Comparison of ENCODE assay signal across 9 cellular contexts in the genomic region with DNA sequence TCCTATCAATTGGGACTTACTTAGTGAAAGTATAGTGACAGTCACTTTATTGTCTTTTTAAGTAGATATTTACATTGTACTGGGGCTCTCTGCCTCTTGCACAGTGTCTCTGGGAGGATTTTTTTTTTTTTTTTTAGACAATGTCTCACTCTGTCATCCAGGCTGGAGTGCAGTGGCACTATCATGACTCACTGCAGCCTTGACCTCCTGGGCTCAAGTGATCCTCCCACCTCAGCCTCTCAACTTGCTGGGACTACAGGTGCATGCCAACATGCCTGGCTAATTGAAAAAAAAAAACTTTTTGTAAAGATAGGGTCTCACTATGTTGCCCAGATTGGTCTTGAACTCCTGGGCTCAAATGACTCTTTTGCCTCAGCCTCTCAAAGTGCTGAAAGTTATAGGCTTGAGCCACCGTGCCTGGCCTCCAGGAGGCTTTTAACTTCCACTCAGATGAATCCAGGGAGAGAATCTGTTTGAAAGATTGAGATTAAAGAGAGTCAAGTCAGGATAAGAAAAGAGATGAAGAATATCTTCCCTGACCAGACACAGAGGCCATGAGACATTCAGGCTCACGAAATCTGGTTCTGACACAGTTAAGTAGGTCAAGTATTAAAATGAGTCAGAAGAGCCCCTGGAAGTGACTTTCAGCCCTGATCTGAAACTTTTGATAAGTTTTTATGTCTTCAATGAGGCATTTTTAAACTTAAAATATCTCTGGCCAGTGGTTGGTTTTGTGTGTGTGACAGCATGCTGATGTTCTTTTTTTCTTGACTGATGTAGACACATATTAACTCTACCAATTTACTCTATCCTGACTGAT. TPM values are rescaled to one million over a fixed set of nuclear protein-coding genes. Genes with fewer than 3 reads are reported as not detected.
DNase-seq lines count a peak whose midpoint lies in the region; ATAC-seq and TF ChIP-seq lines count a peak whose summit lies in the region.
"Had no signal": no experiment of that assay in that cellular context is flagged by ENCODE, and none has a peak within 500 bp of the region (broad histone marks: within the 10 kb centered on the region; RNA-seq: fewer than 3 reads in every experiment).

No MANE protein-coding gene starts in this region.

- ATAC-seq in HG02938 (IDR thresholded peaks at IDR 0.05; ENCODE audit: unreplicated experiment) (peak; percentile 90), heart left ventricle (no peak)

- POLR2A ChIA-PET in activated CD4-positive, alpha-beta memory T cell treated with anti-CD3 and anti-CD28 coated beads, Interleukin-2, amount 10 ng/mL, durations not matched to agents 7 days and 5 days (lab: Charles Lee): interaction anchor here (1.0 kb wide), 1 partner anchor 321 kb away, joined by 3 read pairs; no protein-coding TSS in a partner anchor

- no peaks in the 10 kb centered on the region for H3K4me1 ChIP-seq in HAP-1
- H3K4me1 ChIP-seq in heart left ventricle: peaks cover 0 to 5% (median 0%) of the 10 kb centered on the region in 12 donors

- H3K27ac ChIP-seq in heart left ventricle: no peak overlapping the region

- CTCF ChIA-PET in activated CD4-positive, alpha-beta memory T cell treated with anti-CD3 and anti-CD28 coated beads, Interleukin-2, amount 10 ng/mL, durations not matched to agents 7 days and 5 days (lab: Charles Lee): interaction anchor here (1.5 kb wide), 1 partner anchor 39 kb away, joined by 3 read pairs; no protein-coding TSS in a partner anchor

- H3K27me3 ChIP-seq in HAP-1 (ENCODE audit: low read depth): no peaks in the 10 kb centered on the region
- H3K27me3 ChIP-seq in heart left ventricle: no peaks in the 10 kb centered on the region

- H3K27ac Mint-ChIP-seq in activated CD4-positive, alpha-beta memory T cell treated with anti-CD3 and anti-CD28 coated beads, Interleukin-2, amount 10 ng/mL, durations not matched to agents 7 days and 5 days: peak overlapping the region; percentile 32

- TF ChIP-seq POLR2A in heart left ventricle (IDR thresholded peaks at IDR 0.05): no peak

- H3K9me3 ChIP-seq in HAP-1 (no peaks in the 10 kb centered on the region), heart left ventricle (no peaks in the 10 kb centered on the region)

- H3K4me1 Mint-ChIP-seq in activated CD4-positive, alpha-beta memory T cell treated with anti-CD3 and anti-CD28 coated beads, Interleukin-2, amount 10 ng/mL, durations not matched to agents 7 days and 5 days: peaks cover 20% of the 10 kb centered on the region

- no peak overlapping the region for H3K4me3 Mint-ChIP-seq in activated CD4-positive, alpha-beta memory T cell treated with anti-CD3 and anti-CD28 coated beads, Interleukin-2, amount 10 ng/mL, durations not matched to agents 7 days and 5 days

- TF ChIP-seq CTCF in GM10266 (IDR thresholded peaks at IDR 0.05; ENCODE audit: control insufficient read depth, insufficient read depth, low read depth, missing control alignments): no peak
- TF ChIP-seq CTCF in heart left ventricle (IDR thresholded peaks at IDR 0.05): no peak

- H3K4me3 ChIP-seq in HAP-1 (no peak overlapping the region), heart left ventricle (no peak overlapping the region)

- WGBS in heart left ventricle, 4 donors: 69 to 87% (median 80%) methylated on average over 2 of the region's 2 CpGs

- in situ Hi-C loops in HAP-1 (cut with MboI; ENCODE audit: low sequenced_read_pairs): no loop called here

- no peaks in the 10 kb centered on the region for H3K27me3 Mint-ChIP-seq in activated CD4-positive, alpha-beta memory T cell treated with anti-CD3 and anti-CD28 coated beads, Interleukin-2, amount 10 ng/mL, durations not matched to agents 7 days and 5 days

- no peaks in the 10 kb centered on the region for H3K36me3 Mint-ChIP-seq in activated CD4-positive, alpha-beta memory T cell treated with anti-CD3 and anti-CD28 coated beads, Interleukin-2, amount 10 ng/mL, durations not matched to agents 7 days and 5 days (ENCODE audit: low read depth)

- H3K9me3 Mint-ChIP-seq in activated CD4-positive, alpha-beta memory T cell treated with anti-CD3 and anti-CD28 coated beads, Interleukin-2, amount 10 ng/mL, durations not matched to agents 7 days and 5 days: no peaks in the 10 kb centered on the region

- intact Hi-C loops in heart left ventricle (cut with DNase I): no loop called here

- peak; percentile 41 for DNase-seq in GM10266 (ENCODE audit: extremely low spot score)
- peak; percentile 12 for DNase-seq in GM19240 (ENCODE audit: insufficient read length, low spot score)
- DNase-seq in activated CD4-positive, alpha-beta memory T cell treated with anti-CD3 and anti-CD28 coated beads, Interleukin-2, amount 10 ng/mL, durations not matched to agents 7 days and 5 days: peak; percentile 21
- DNase-seq in D341Med (ENCODE audit: low spot score): no peak
- DNase-seq in HAP-1 (ENCODE audit: low spot score in 2 of 2): no peak
- no peak for DNase-seq in heart left ventricle
- DNase-seq in NOMO-1 treated with dmso at 0.1 percent for 144 hours (lab: John Stamatoyannopoulos, UW; ENCODE audit: unreplicated experiment): no peak
- DNase-seq: DMS79 treated with DMSO at 0.1 percent for 48 hours had no signal

- H3K36me3 ChIP-seq in HAP-1 (replicated peaks) (no peaks in the 10 kb centered on the region), heart left ventricle (no peaks in the 10 kb centered on the region)

RNA-seq across cellular contexts. Expression of a gene that starts 18.3 kb away (rescaled TPM):
- under 1 TPM in 1 of 2 experiments, not detected in 1; 0.28 TPM for total RNA-seq in activated CD4-positive, alpha-beta memory T cell treated with anti-CD3 and anti-CD28 coated beads, Interleukin-2, amount 10 ng/mL, durations not matched to agents 7 days and 5 days
- total RNA-seq in heart left ventricle: 1 to 10 TPM in 1 of 9 donors, under 1 TPM in 7, not detected in 1; 0.22 to 2.5 (median 0.35) TPM
- under 1 TPM; 0.18 to 0.30 TPM for polyA plus RNA-seq in heart left ventricle

RNA-seq across cellular contexts. Expression of a gene that starts 32.2 kb away (rescaled TPM):
- 1 to 10 TPM; 1.3 to 1.7 TPM for total RNA-seq in activated CD4-positive, alpha-beta memory T cell treated with anti-CD3 and anti-CD28 coated beads, Interleukin-2, amount 10 ng/mL, durations not matched to agents 7 days and 5 days
- 10 to 100 TPM; 10.5 to 27.6 (median 18.7) TPM for total RNA-seq in heart left ventricle
- 10 to 100 TPM; 38.6 to 39.8 TPM for polyA plus RNA-seq in heart left ventricle

RNA-seq across cellular contexts. Expression of a gene that starts 32.2 kb away (rescaled TPM):
- 10 to 100 TPM; 12.1 to 12.8 TPM for total RNA-seq in activated CD4-positive, alpha-beta memory T cell treated with anti-CD3 and anti-CD28 coated beads, Interleukin-2, amount 10 ng/mL, durations not matched to agents 7 days and 5 days
- total RNA-seq in heart left ventricle: 10 to 100 TPM in 3 of 9 donors, 1 to 10 TPM in 6; 5.6 to 15.0 (median 9.6) TPM
- 1 to 10 TPM; 4.1 to 7.5 TPM for polyA plus RNA-seq in heart left ventricle

Comparison
In these comparisons a context has a peak if more than half of its experiments do, and no peak if none do; other contexts are left out.
1. DNase-seq: peak in GM10266 (single experiment), GM19240 (single experiment) and activated CD4-positive, alpha-beta memory T cell treated with anti-CD3 and anti-CD28 coated beads, Interleukin-2, amount 10 ng/mL, durations not matched to agents 7 days and 5 days (single experiment); none in D341Med (single experiment), HAP-1 (0 of 2), heart left ventricle (0 of 5) and NOMO-1 treated with dmso at 0.1 percent for 144 hours (single experiment).
2. RNA of a gene that starts 32.2 kb away (total RNA-seq): 10.5 to 27.6 TPM in heart left ventricle; 1.3 to 1.7 TPM in activated CD4-positive, alpha-beta memory T cell treated with anti-CD3 and anti-CD28 coated beads, Interleukin-2, amount 10 ng/mL, durations not matched to agents 7 days and 5 days; every median in the first group is over 4 times any median in the second.